18 cellular contexts compared by ENCODE assay signal in genomic region chrX:150968862-150969720, GRCh38.
"Had no signal": no experiment of that assay in that cellular context is flagged by ENCODE, and none has a peak within 500 bp of the region (broad histone marks: within the 10 kb centered on the region; RNA-seq: fewer than 3 reads in every experiment).

No MANE protein-coding gene starts in this region.

- H3K9me3 Mint-ChIP-seq: activated B cell treated with CpG ODN at 0.5 μM for 24 hours; activated CD4-positive, alpha-beta memory T cell treated with anti-CD3 and anti-CD28 coated beads for 36 hours; activated naive CD4-positive, alpha-beta T cell treated with anti-CD3 and anti-CD28 coated beads, Interleukin-2, amount 10 ng/mL, durations not matched to agents 7 days and 5 days; dendritic cell treated with granulocyte-macrophage colony-stimulating factor and Interleukin-4, amounts not matched to agents 40 ng/mL and 50 ng/mL, for 4 days; memory B cell; stimulated activated naive CD8-positive, alpha-beta T cell treated with anti-CD3 and anti-CD28 coated beads, Interleukin-15, Interleukin-2, amounts not matched to agents 100 ng/mL and 50 ng/mL, for 24 hours had no signal

- H3K4me1 ChIP-seq: foreskin keratinocyte, thyroid gland had no signal

- H3K4me3 Mint-ChIP-seq: activated B cell treated with CpG ODN at 0.5 μM for 24 hours; activated CD4-positive, alpha-beta memory T cell treated with anti-CD3 and anti-CD28 coated beads for 36 hours; activated naive CD4-positive, alpha-beta T cell treated with anti-CD3 and anti-CD28 coated beads, Interleukin-2, amount 10 ng/mL, durations not matched to agents 7 days and 5 days; dendritic cell treated with granulocyte-macrophage colony-stimulating factor and Interleukin-4, amounts not matched to agents 40 ng/mL and 50 ng/mL, for 4 days; memory B cell; stimulated activated naive CD8-positive, alpha-beta T cell treated with anti-CD3 and anti-CD28 coated beads, Interleukin-15, Interleukin-2, amounts not matched to agents 100 ng/mL and 50 ng/mL, for 24 hours had no signal

- H3K27ac ChIP-seq: cardiac muscle cell, foreskin keratinocyte, thyroid gland had no signal

- H3K9me3 ChIP-seq: thyroid gland had no signal

- H3K27me3 ChIP-seq: cardiac muscle cell, foreskin keratinocyte, thyroid gland had no signal

- H3K36me3 Mint-ChIP-seq: activated CD4-positive, alpha-beta memory T cell treated with anti-CD3 and anti-CD28 coated beads for 36 hours; activated naive CD4-positive, alpha-beta T cell treated with anti-CD3 and anti-CD28 coated beads, Interleukin-2, amount 10 ng/mL, durations not matched to agents 7 days and 5 days had no signal

- H3K27me3 Mint-ChIP-seq: activated CD4-positive, alpha-beta memory T cell treated with anti-CD3 and anti-CD28 coated beads for 36 hours had no signal

- H3K4me1 Mint-ChIP-seq: activated B cell treated with CpG ODN at 0.5 μM for 24 hours; activated naive CD4-positive, alpha-beta T cell treated with anti-CD3 and anti-CD28 coated beads, Interleukin-2, amount 10 ng/mL, durations not matched to agents 7 days and 5 days; memory B cell had no signal

- H3K27ac Mint-ChIP-seq: activated B cell treated with CpG ODN at 0.5 μM for 24 hours; activated CD4-positive, alpha-beta memory T cell treated with anti-CD3 and anti-CD28 coated beads for 36 hours; activated naive CD4-positive, alpha-beta T cell treated with anti-CD3 and anti-CD28 coated beads, Interleukin-2, amount 10 ng/mL, durations not matched to agents 7 days and 5 days; dendritic cell treated with granulocyte-macrophage colony-stimulating factor and Interleukin-4, amounts not matched to agents 40 ng/mL and 50 ng/mL, for 4 days; memory B cell; progenitor cell of endocrine pancreas; stimulated activated naive CD8-positive, alpha-beta T cell treated with anti-CD3 and anti-CD28 coated beads, Interleukin-15, Interleukin-2, amounts not matched to agents 100 ng/mL and 50 ng/mL, for 24 hours had no signal

- DNase-seq: activated B cell treated with CpG ODN at 0.5 μM for 24 hours; activated CD4-positive, alpha-beta memory T cell treated with anti-CD3 and anti-CD28 coated beads for 36 hours; activated CD4-positive, alpha-beta T cell treated with anti-CD3 and anti-CD28 coated beads for 4 hours; activated effector memory CD4-positive, alpha-beta T cell treated with anti-CD3 and anti-CD28 coated beads, Interleukin-2, amount 50 U/mL, for 16 hours; activated naive CD4-positive, alpha-beta T cell treated with anti-CD3 and anti-CD28 coated beads, Interleukin-2, amount 10 ng/mL, durations not matched to agents 7 days and 5 days; amygdala; effector CD4-positive, alpha-beta T cell; foreskin keratinocyte; stimulated activated CD4-positive, alpha-beta T cell treated with anti-CD3 and anti-CD28 coated beads, Interleukin-12 subunit alpha, Interleukin-12 subunit beta, amount 100 ng/mL, for 4 hours; stimulated activated CD4-positive, alpha-beta T cell treated with anti-CD3 and anti-CD28 coated beads, Interleukin-4, amount 100 ng/mL, for 4 hours; substantia nigra; T-helper 9 cell; thyroid gland had no signal

- H3K4me3 ChIP-seq: cardiac muscle cell, thyroid gland had no signal

- ATAC-seq: foreskin keratinocyte had no signal

- H3K36me3 ChIP-seq: cardiac muscle cell, thyroid gland had no signal
